23 cellular contexts compared by ENCODE assay signal in genomic region chr6:168311410-168312124, GRCh38. TPM values are rescaled to one million over a fixed set of nuclear protein-coding genes. Genes with fewer than 3 reads are reported as not detected.
"Had no signal": no experiment of that assay in that cellular context is flagged by ENCODE, and none has a peak within 500 bp of the region (broad histone marks: within the 10 kb centered on the region; RNA-seq: fewer than 3 reads in every experiment).

No MANE protein-coding gene starts in this region.

- H3K27me3 ChIP-seq: neural progenitor cell, right atrium auricular region had no signal

- DNase-seq: activated CD4-positive, alpha-beta T cell treated with anti-CD3 and anti-CD28 coated beads, Interleukin-2, amount 10 ng/mL, durations not matched to agents 7 days and 5 days; activated CD4-positive, CD25-positive, alpha-beta regulatory T cell treated with anti-CD3 and anti-CD28 coated beads, Interleukin-2, amount 50 U/mL, for 72 hours; activated CD8-positive, alpha-beta memory T cell treated with anti-CD3 and anti-CD28 coated beads, Interleukin-2, amount 10 ng/mL, durations not matched to agents 7 days and 5 days; activated CD8-positive, alpha-beta T cell treated with anti-CD3 and anti-CD28 coated beads for 36 hours; activated effector memory CD4-positive, alpha-beta T cell treated with anti-CD3 and anti-CD28 coated beads, Interleukin-2, amount 50 U/mL, for 16 hours; activated naive CD4-positive, alpha-beta T cell treated with anti-CD3 and anti-CD28 coated beads, Interleukin-2, amount 50 U/mL, for 16 hours; activated naive CD8-positive, alpha-beta T cell treated with anti-CD3 and anti-CD28 coated beads, Interleukin-2, amount 50 U/mL, for 24 hours; activated T-cell treated with anti-CD3 and anti-CD28 coated beads for 4 hours; effector CD4-positive, alpha-beta T cell; foreskin keratinocyte; hypothalamus; left cardiac atrium; naive B cell; stimulated activated naive CD8-positive, alpha-beta T cell treated with anti-CD3 and anti-CD28 coated beads, Interleukin-15, amount 100 ng/mL, for 72 hours; SW 1271 had no signal

- H3K4me3 ChIP-seq: neural progenitor cell, prostate gland, right atrium auricular region, SK-N-MC, tibial nerve had no signal

- H3K9me3 Mint-ChIP-seq: activated CD4-positive, alpha-beta T cell treated with anti-CD3 and anti-CD28 coated beads, Interleukin-2, amount 10 ng/mL, durations not matched to agents 7 days and 5 days; activated CD8-positive, alpha-beta T cell treated with anti-CD3 and anti-CD28 coated beads for 36 hours; activated naive CD8-positive, alpha-beta T cell treated with anti-CD3 and anti-CD28 coated beads, Interleukin-2, amount 50 U/mL, for 24 hours; dendritic cell treated with granulocyte-macrophage colony-stimulating factor and Interleukin-4, amounts not matched to agents 40 ng/mL and 50 ng/mL, for 4 days; neural progenitor cell; stimulated activated naive CD8-positive, alpha-beta T cell treated with anti-CD3 and anti-CD28 coated beads, Interleukin-15, amount 100 ng/mL, for 72 hours had no signal

- H3K36me3 Mint-ChIP-seq: activated CD8-positive, alpha-beta memory T cell treated with anti-CD3 and anti-CD28 coated beads, Interleukin-2, amount 10 ng/mL, durations not matched to agents 7 days and 5 days; memory B cell; naive B cell; neural progenitor cell had no signal

- H3K4me1 ChIP-seq: right atrium auricular region had no signal

- H3K27ac Mint-ChIP-seq: activated CD4-positive, alpha-beta T cell treated with anti-CD3 and anti-CD28 coated beads, Interleukin-2, amount 10 ng/mL, durations not matched to agents 7 days and 5 days; activated CD8-positive, alpha-beta memory T cell treated with anti-CD3 and anti-CD28 coated beads, Interleukin-2, amount 10 ng/mL, durations not matched to agents 7 days and 5 days; activated CD8-positive, alpha-beta T cell treated with anti-CD3 and anti-CD28 coated beads for 36 hours; activated naive CD8-positive, alpha-beta T cell treated with anti-CD3 and anti-CD28 coated beads, Interleukin-2, amount 50 U/mL, for 24 hours; dendritic cell treated with granulocyte-macrophage colony-stimulating factor and Interleukin-4, amounts not matched to agents 40 ng/mL and 50 ng/mL, for 4 days; memory B cell; naive B cell; neural progenitor cell; stimulated activated naive CD8-positive, alpha-beta T cell treated with anti-CD3 and anti-CD28 coated beads, Interleukin-15, amount 100 ng/mL, for 72 hours had no signal

- H3K27ac ChIP-seq: foreskin keratinocyte, neural progenitor cell, prostate gland, right atrium auricular region, SK-N-MC, tibial nerve, VCaP had no signal

- H3K9me3 ChIP-seq: prostate gland, right atrium auricular region, tibial nerve had no signal

- H3K4me1 Mint-ChIP-seq: activated CD4-positive, alpha-beta T cell treated with anti-CD3 and anti-CD28 coated beads, Interleukin-2, amount 10 ng/mL, durations not matched to agents 7 days and 5 days; activated CD8-positive, alpha-beta memory T cell treated with anti-CD3 and anti-CD28 coated beads, Interleukin-2, amount 10 ng/mL, durations not matched to agents 7 days and 5 days; activated naive CD8-positive, alpha-beta T cell treated with anti-CD3 and anti-CD28 coated beads, Interleukin-2, amount 50 U/mL, for 24 hours; naive B cell; stimulated activated naive CD8-positive, alpha-beta T cell treated with anti-CD3 and anti-CD28 coated beads, Interleukin-15, amount 100 ng/mL, for 72 hours had no signal

- H3K4me3 Mint-ChIP-seq: activated CD4-positive, alpha-beta T cell treated with anti-CD3 and anti-CD28 coated beads, Interleukin-2, amount 10 ng/mL, durations not matched to agents 7 days and 5 days; activated CD8-positive, alpha-beta memory T cell treated with anti-CD3 and anti-CD28 coated beads, Interleukin-2, amount 10 ng/mL, durations not matched to agents 7 days and 5 days; activated CD8-positive, alpha-beta T cell treated with anti-CD3 and anti-CD28 coated beads for 36 hours; activated naive CD8-positive, alpha-beta T cell treated with anti-CD3 and anti-CD28 coated beads, Interleukin-2, amount 50 U/mL, for 24 hours; dendritic cell treated with granulocyte-macrophage colony-stimulating factor and Interleukin-4, amounts not matched to agents 40 ng/mL and 50 ng/mL, for 4 days; memory B cell; neural progenitor cell; stimulated activated naive CD8-positive, alpha-beta T cell treated with anti-CD3 and anti-CD28 coated beads, Interleukin-15, amount 100 ng/mL, for 72 hours had no signal

- H3K36me3 ChIP-seq: neural progenitor cell, prostate gland, right atrium auricular region, tibial nerve had no signal

RNA-seq across cellular contexts. Expression of gene DACT2, which starts 8.0 kb away (rescaled TPM):
- total RNA-seq: activated CD8-positive, alpha-beta T cell treated with anti-CD3 and anti-CD28 coated beads for 36 hours had no signal
